In the genomic region with DNA sequence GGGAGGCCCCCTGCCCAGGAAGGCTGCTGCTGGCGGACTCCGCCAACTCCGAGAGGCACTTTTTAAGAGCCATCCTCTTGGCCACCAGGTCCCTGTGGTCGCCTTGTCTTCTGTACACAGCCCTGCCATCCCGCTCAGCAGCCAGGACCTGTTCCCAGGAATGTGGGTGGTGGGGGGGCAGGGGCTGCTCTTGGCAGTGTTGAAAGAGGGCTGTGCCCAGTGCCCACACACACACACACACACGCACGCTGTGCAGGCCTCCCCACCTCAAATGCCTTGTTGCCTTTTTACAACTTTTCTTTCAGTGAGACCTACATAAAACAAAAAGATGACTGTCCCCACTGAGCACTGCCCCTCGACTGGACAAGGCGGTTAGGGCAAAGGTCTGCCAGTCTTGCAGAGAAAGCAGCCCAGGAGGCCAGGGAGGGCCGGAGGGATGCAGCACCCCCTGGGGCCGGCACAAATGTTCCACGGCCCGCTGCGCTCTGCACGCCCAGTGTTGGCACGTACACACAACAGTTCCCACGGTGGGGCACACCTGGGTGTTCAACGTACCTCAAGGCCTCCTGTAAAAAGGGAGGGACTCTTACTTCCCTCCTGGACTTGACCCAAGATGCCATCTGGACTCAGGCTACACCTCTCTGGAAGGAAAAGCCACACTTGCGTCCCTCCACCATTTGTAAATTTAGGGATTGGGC, we compare ENCODE assay signal across 22 cellular contexts. TPM values are rescaled to one million over a fixed set of nuclear protein-coding genes. Genes with fewer than 3 reads are reported as not detected.
DNase-seq lines count a peak whose midpoint lies in the region; ATAC-seq and TF ChIP-seq lines count a peak whose summit lies in the region.
"Had no signal": no experiment of that assay in that cellular context is flagged by ENCODE, and none has a peak within 500 bp of the region (broad histone marks: within the 10 kb centered on the region; RNA-seq: fewer than 3 reads in every experiment).

No MANE protein-coding gene starts in this region.

- no peaks in the 10 kb centered on the region for H3K27me3 Mint-ChIP-seq in H9 (ENCODE audit: low read depth)
- H3K27me3 Mint-ChIP-seq: activated naive CD4-positive, alpha-beta T cell treated with anti-CD3 and anti-CD28 coated beads, Interleukin-2, amount 50 U/mL, for 24 hours; effector memory CD8-positive, alpha-beta T cell had no signal

- no peak overlapping the region for H2BK15ac ChIP-seq in H9 (ENCODE audit: low read depth, low read length)

- H2BK12ac ChIP-seq in H9 (ENCODE audit: insufficient read length, low read depth, low read length): no peak overlapping the region

- H4K20me1 ChIP-seq in H9 (ENCODE audit: control insufficient read depth, insufficient read depth, insufficient read length): no peaks in the 10 kb centered on the region

- WGBS in H9 (ENCODE audit: extremely low coverage, insufficient read length, low lambda C conversion rate): no CpG with 5 or more reads among the region's 19 CpGs
- WGBS in lung, 2 donors: 69 to 81% methylated on average over 19 of the region's 19 CpGs
- 60% methylated on average over 19 of the region's 19 CpGs; no CpG with 5 or more reads in 1 of the 2 donors for WGBS in transverse colon (ENCODE audit: low coverage in 1 of 2), 2 donors

- peaks cover 0 to 15% (median 4%) of the 10 kb centered on the region in 3 experiments; a peak in 4 of 7 replicates for H3K36me3 Mint-ChIP-seq in H9 (ENCODE audit: insufficient read depth in 1 of 3, low read depth in 3 of 3)
- H3K36me3 Mint-ChIP-seq: activated naive CD4-positive, alpha-beta T cell treated with anti-CD3 and anti-CD28 coated beads, Interleukin-2, amount 50 U/mL, for 24 hours; natural killer cell had no signal

- DNase-seq in H9 (no peak), cerebellar cortex (ENCODE audit: low spot score) (peak; percentile 82), lung (ENCODE audit: low spot score) (peak; percentile 59), transverse colon (peak; percentile 73), cortex of kidney (lab: John Stamatoyannopoulos, UW) (no peak), epidermal melanocyte (ENCODE audit: insufficient read length, low spot score) (no peak)
- DNase-seq: activated CD4-positive, alpha-beta T cell treated with anti-CD3 and anti-CD28 coated beads for 4 hours; DMS79; effector memory CD8-positive, alpha-beta T cell; Kasumi-1; kidney glomerular epithelial cell; natural killer cell; NCI-H1092 treated with DMSO at 0.1 percent for 48 hours; NCI-H2029 treated with DMSO at 0.1 percent for 48 hours; NCI-H345; Peyer's patch; stimulated activated CD8-positive, alpha-beta memory T cell treated with anti-CD3 and anti-CD28 coated beads, Interleukin-4, amount 100 ng/mL, for 48 hours had no signal

- no peak overlapping the region for H4K5ac ChIP-seq in H9 (ENCODE audit: insufficient read length, low read depth, low read length)

- peak overlapping the region in 2 of 3 experiments; percentile 44 to 79; a peak in 1 of 7 replicates for H3K27ac Mint-ChIP-seq in H9
- H3K27ac Mint-ChIP-seq: activated naive CD4-positive, alpha-beta T cell treated with anti-CD3 and anti-CD28 coated beads, Interleukin-2, amount 50 U/mL, for 24 hours; effector memory CD8-positive, alpha-beta T cell; T-helper 1 cell treated with Interleukin-12 subunit alpha and Interleukin-12 subunit beta and Interleukin-4 antibody, amounts not matched to agents 30 μg/mL and 1 μg/mL, for 36 hours had no signal

- H2BK120ac ChIP-seq in H9 (ENCODE audit: low read depth, low read length, poor library complexity, severe bottlenecking): no peak overlapping the region

- ATAC-seq in lung (ENCODE audit: insufficient read depth, low FRiP score): no peak
- ATAC-seq in HG02981 (IDR thresholded peaks at IDR 0.05; ENCODE audit: unreplicated experiment): no peak
- ATAC-seq: effector memory CD8-positive, alpha-beta T cell had no signal

- peaks cover 0 to 16% of the 10 kb centered on the region in 2 donors for H3K36me3 ChIP-seq in lung (ENCODE audit: control insufficient read depth in 2 of 2, insufficient read depth in 2 of 2, low read length in 2 of 2)
- no peaks in the 10 kb centered on the region for H3K36me3 ChIP-seq in transverse colon
- H3K36me3 ChIP-seq: right lobe of liver had no signal

- H3K4me2 ChIP-seq in H9 (ENCODE audit: insufficient read depth, insufficient read length, low read length): no peak overlapping the region

- TF ChIP-seq EP300 in transverse colon (IDR thresholded peaks at IDR 0.05; ENCODE audit: low read depth): no peak

- H3K9ac ChIP-seq in H9 (ENCODE audit: extremely low read depth, insufficient read length, low read length): no peak overlapping the region
- H3K9ac ChIP-seq: parathyroid adenoma had no signal

- H3K27me3 ChIP-seq in H9 (ENCODE audit: insufficient read depth, low read length) (no peaks in the 10 kb centered on the region), lung (ENCODE audit: control insufficient read depth, insufficient read depth) (no peaks in the 10 kb centered on the region), transverse colon (no peaks in the 10 kb centered on the region)
- H3K27me3 ChIP-seq: Peyer's patch, right lobe of liver had no signal

- no peak overlapping the region for H3K4ac ChIP-seq in H9 (ENCODE audit: low read depth, low read length)

- no peak overlapping the region for H2BK5ac ChIP-seq in H9 (ENCODE audit: insufficient read length, low read length)

- peaks cover 24 to 27% of the 10 kb centered on the region in 2 experiments for H3K4me1 Mint-ChIP-seq in H9
- H3K4me1 Mint-ChIP-seq: activated naive CD4-positive, alpha-beta T cell treated with anti-CD3 and anti-CD28 coated beads, Interleukin-2, amount 50 U/mL, for 24 hours had no signal

- no peaks in the 10 kb centered on the region for H3K23me2 ChIP-seq in H9 (ENCODE audit: insufficient read length, low read depth, low read length, poor library complexity, severe bottlenecking)

- TF ChIP-seq CTCF in H9 (conservative IDR thresholded peaks at IDR 0.05) (no peak), lung (IDR thresholded peaks at IDR 0.05; ENCODE audit: control extremely low read depth, extremely low read depth) (no peak), transverse colon (IDR thresholded peaks at IDR 0.05) (peak in 1 of 5 experiments; percentile 14)

- peak; percentile 22 for TF ChIP-seq POLR2A in transverse colon (IDR thresholded peaks at IDR 0.05)

- H3K23ac ChIP-seq in H9 (ENCODE audit: insufficient read length, low read depth, low read length): no peak overlapping the region

- no peak overlapping the region for H3T11ph ChIP-seq in H9 (ENCODE audit: low read length)

- H4K8ac ChIP-seq in H9 (replicated peaks; ENCODE audit: insufficient read length, low read depth, low read length): no peak overlapping the region

- H3K18ac ChIP-seq in H9 (ENCODE audit: insufficient read length, low read depth, low read length): no peak overlapping the region

- no peaks in the 10 kb centered on the region for H3K9me3 Mint-ChIP-seq in H9
- H3K9me3 Mint-ChIP-seq: activated naive CD4-positive, alpha-beta T cell treated with anti-CD3 and anti-CD28 coated beads, Interleukin-2, amount 50 U/mL, for 24 hours; effector memory CD8-positive, alpha-beta T cell; natural killer cell; T-helper 1 cell treated with Interleukin-12 subunit alpha and Interleukin-12 subunit beta and Interleukin-4 antibody, amounts not matched to agents 30 μg/mL and 1 μg/mL, for 36 hours had no signal

- in situ Hi-C loops in transverse colon (cut with MboI; ENCODE audit: low pct_ligation_motif_present in 1 of 4, low pct_unique_long_range_greater_than_20kb in 1 of 4, low sequenced_read_pairs in 3 of 4): loop anchor here in 1 of 4 donors (10.0 kb wide), 1 partner anchor 54 kb away; no protein-coding TSS in a partner anchor

- no peaks in the 10 kb centered on the region; the same call in 1 of the 2 replicates for H3K4me1 ChIP-seq in H9 (ENCODE audit: insufficient read depth, low read length)
- H3K4me1 ChIP-seq in lung (ENCODE audit: control insufficient read depth in 2 of 2, insufficient read depth in 2 of 2, low read length in 2 of 2): peaks cover 3 to 7% of the 10 kb centered on the region in 2 donors
- peaks cover 0 to 34% (median 22%) of the 10 kb centered on the region in 4 donors for H3K4me1 ChIP-seq in transverse colon
- H3K4me1 ChIP-seq: parathyroid adenoma had no signal

- no peaks in the 10 kb centered on the region for H3K9me3 ChIP-seq in H9 (ENCODE audit: control insufficient read depth, low read depth, low read length)
- no peaks in the 10 kb centered on the region for H3K9me3 ChIP-seq in lung (ENCODE audit: control insufficient read depth in 2 of 2, insufficient read depth in 1 of 2, low read length in 1 of 2)
- H3K9me3 ChIP-seq in transverse colon: no peaks in the 10 kb centered on the region
- H3K9me3 ChIP-seq: Peyer's patch, right lobe of liver had no signal

- H4K91ac ChIP-seq in H9 (ENCODE audit: insufficient read length, low read depth, low read length): no peak overlapping the region

- H3K79me2 ChIP-seq in H9 (ENCODE audit: insufficient read depth, low read length): no peaks in the 10 kb centered on the region
- H3K79me2 ChIP-seq: parathyroid adenoma had no signal

- no peak overlapping the region for H3K56ac ChIP-seq in H9 (ENCODE audit: insufficient read length, low read depth, low read length)

- no peak overlapping the region for H2AK5ac ChIP-seq in H9 (ENCODE audit: insufficient read length, low read length)

- H2BK20ac ChIP-seq in H9 (ENCODE audit: low read depth, low read length, poor library complexity, severe bottlenecking): no peak overlapping the region

- no peak overlapping the region for H2AFZ ChIP-seq in H9 (ENCODE audit: low read length)
- H2AFZ ChIP-seq: parathyroid adenoma had no signal

- H3K4me3 ChIP-seq in lung (no peak overlapping the region), transverse colon (no peak overlapping the region)
- H3K4me3 ChIP-seq: Peyer's patch, right lobe of liver had no signal

- H3K4me3 Mint-ChIP-seq in H9: no peak overlapping the region
- H3K4me3 Mint-ChIP-seq: activated naive CD4-positive, alpha-beta T cell treated with anti-CD3 and anti-CD28 coated beads, Interleukin-2, amount 50 U/mL, for 24 hours; effector memory CD8-positive, alpha-beta T cell; natural killer cell; T-helper 1 cell treated with Interleukin-12 subunit alpha and Interleukin-12 subunit beta and Interleukin-4 antibody, amounts not matched to agents 30 μg/mL and 1 μg/mL, for 36 hours had no signal

- intact Hi-C loops in transverse colon (cut with DNase I; ENCODE audit: low total_unique reads): no loop called here

- H3K79me1 ChIP-seq in H9 (ENCODE audit: insufficient read depth, low read depth, low read length, poor library complexity, severe bottlenecking): no peaks in the 10 kb centered on the region

- H3K27ac ChIP-seq in H9 (ENCODE audit: insufficient read length, low read depth, low read length): no peak overlapping the region
- peak overlapping the region in 1 of 2 donors; percentile 71 for H3K27ac ChIP-seq in lung (ENCODE audit: low read depth in 1 of 2, low read length in 1 of 2)
- peak overlapping the region; percentile 63 to 81 (median 72) for H3K27ac ChIP-seq in transverse colon
- H3K27ac ChIP-seq: parathyroid adenoma, right lobe of liver had no signal

- no peak overlapping the region for H3K14ac ChIP-seq in H9 (ENCODE audit: insufficient read depth, low read length)

RNA-seq across cellular contexts. Expression of a gene that starts 18.5 kb away (rescaled TPM):
- total RNA-seq in H9 (2021) (68.9 and 74.2 TPM in 2 replicates), lung (10 to 100 TPM; 43.9 to 89.7 TPM), transverse colon (10 to 100 TPM; 15.3 to 50.2 (median 32.7) TPM)
- polyA plus RNA-seq in lung: 10 to 100 TPM; 21.5 to 48.9 TPM

RNA-seq across cellular contexts. Expression of a gene that starts 47.5 kb away (rescaled TPM):
- 11.8 and 12.9 TPM in 2 replicates for total RNA-seq in H9 (2021)
- 10 to 100 TPM; 47.9 to 89.2 TPM for total RNA-seq in lung
- 100 to 1,000 TPM in 1 of 2 donors, 10 to 100 TPM in 1; 27.0 to 125 TPM for polyA plus RNA-seq in lung
- 10 to 100 TPM in 2 of 4 donors, 1 to 10 TPM in 2; 3.7 to 98.9 (median 12.3) TPM for total RNA-seq in transverse colon

Comparison
In these comparisons a context has a peak if more than half of its experiments do, and no peak if none do; other contexts are left out.
1. DNase-seq: peak in cerebellar cortex (single experiment), lung (single experiment) and transverse colon (single experiment); none in H9 (single experiment), cortex of kidney (single experiment) and epidermal melanocyte (single experiment).